In genomic region chr4:52721968-52722814, GRCh38 we compare ENCODE assay signal across 8 cellular contexts. TPM values are rescaled to one million over a fixed set of nuclear protein-coding genes. Genes with fewer than 3 reads are reported as not detected.
DNase-seq lines count a peak whose midpoint lies in the region; ATAC-seq and TF ChIP-seq lines count a peak whose summit lies in the region.

No MANE protein-coding gene starts in this region.

- H3K4me3 Mint-ChIP-seq in activated T-cell treated with anti-CD3 and anti-CD28 coated beads, Interleukin-2, amount 50 U/mL, for 24 hours: peak overlapping the region; percentile 78

- H3K9ac ChIP-seq in HUES48 (ENCODE audit: low read depth, low read length) (peak overlapping the region; percentile 67), mucosa of rectum (ENCODE audit: low read depth in 1 of 2, low read length in 2 of 2) (peak overlapping the region; percentile 84 to 92)

- 1% methylated on average over 56 of the region's 56 CpGs for WGBS in esophagus, 2 donors

- H3K27me3 Mint-ChIP-seq in activated T-cell treated with anti-CD3 and anti-CD28 coated beads, Interleukin-2, amount 50 U/mL, for 24 hours: peaks cover 7% of the 10 kb centered on the region

- peak overlapping the region; percentile 86 for H3K27ac Mint-ChIP-seq in activated T-cell treated with anti-CD3 and anti-CD28 coated beads, Interleukin-2, amount 50 U/mL, for 24 hours

- intact Hi-C loops in OCI-LY7 (cut with micrococcal nuclease; ENCODE audit: unreplicated experiment): loop anchor here (1.0 kb wide), 1 partner anchor 63 kb away; the partner anchor contains the start of gene USP46

- BruUV-seq in OCI-LY7 (replicated peaks; lab: Mats Ljungman, UMichigan): no TSS peak

- peaks cover 11% of the 10 kb centered on the region; the same call in 1 of the 2 replicates for H3K4me1 ChIP-seq in HUES48 (ENCODE audit: control insufficient read depth, insufficient read depth, low read length)
- H3K4me1 ChIP-seq in OCI-LY7 (ENCODE audit: insufficient read depth, low read length, poor library complexity, severe bottlenecking): peaks cover 11% of the 10 kb centered on the region
- no peaks in the 10 kb centered on the region for H3K4me1 ChIP-seq in esophagus (ENCODE audit: control insufficient read depth in 2 of 2, insufficient read depth in 2 of 2, low read length in 1 of 2)
- H3K4me1 ChIP-seq in mucosa of rectum (ENCODE audit: control insufficient read depth in 2 of 2, insufficient read depth in 2 of 2, low read length in 2 of 2): peaks cover 3 to 5% of the 10 kb centered on the region in 2 donors

- peaks cover 21% of the 10 kb centered on the region for H3K4me1 Mint-ChIP-seq in activated T-cell treated with anti-CD3 and anti-CD28 coated beads, Interleukin-2, amount 50 U/mL, for 24 hours (ENCODE audit: low read depth)

- peak; percentile 95 for DNase-seq in Caki2 (ENCODE audit: low read depth)
- peak; percentile 97 for DNase-seq in OCI-LY7 (ENCODE audit: low spot score)
- DNase-seq in activated T-cell treated with anti-CD3 and anti-CD28 coated beads, Interleukin-2, amount 50 U/mL, for 24 hours: peak; percentile 89
- DNase-seq in stimulated activated CD8-positive, alpha-beta memory T cell treated with anti-CD3 and anti-CD28 coated beads, Interleukin-4, amount 100 ng/mL, for 4 hours (ENCODE audit: low read depth in 2 of 2, low spot score in 1 of 2): peak; percentile 69 to 78

- CTCF ChIA-PET in OCI-LY7 (lab: Charles Lee; ENCODE audit: unreplicated experiment): interaction anchor here (2.6 kb wide), 1 partner anchor 10 kb away, joined by 10 read pairs; no protein-coding TSS in a partner anchor

- H3K4me3 ChIP-seq in HUES48 (ENCODE audit: low read depth, low read length) (peak overlapping the region; percentile 68), OCI-LY7 (ENCODE audit: low read depth, low read length, poor library complexity, severe bottlenecking) (peak overlapping the region; percentile 65), esophagus (ENCODE audit: low read depth in 1 of 2, low read length in 2 of 2) (peak overlapping the region; percentile 80 to 95), mucosa of rectum (ENCODE audit: low read length in 2 of 2) (peak overlapping the region; percentile 96 to 98)

- peak overlapping the region; percentile 84 for H2AFZ ChIP-seq in OCI-LY7 (ENCODE audit: low read length)

- no peaks in the 10 kb centered on the region for H3K79me2 ChIP-seq in OCI-LY7 (ENCODE audit: insufficient read depth, low read depth, low read length)

- no peaks in the 10 kb centered on the region for H3K9me3 ChIP-seq in HUES48 (ENCODE audit: control insufficient read depth, insufficient read depth, low read length)
- no peaks in the 10 kb centered on the region for H3K9me3 ChIP-seq in OCI-LY7 (ENCODE audit: low read length)
- no peaks in the 10 kb centered on the region for H3K9me3 ChIP-seq in esophagus (ENCODE audit: control insufficient read depth in 2 of 2, insufficient read depth in 1 of 2, low read depth in 1 of 2, low read length in 1 of 2)
- no peaks in the 10 kb centered on the region for H3K9me3 ChIP-seq in mucosa of rectum (ENCODE audit: control insufficient read depth in 2 of 2, low read length in 2 of 2)

- no peak for TF ChIP-seq CTCF in OCI-LY7 (conservative IDR thresholded peaks at IDR 0.05; ENCODE audit: low read length)

- ATAC-seq in GM21390 (IDR thresholded peaks at IDR 0.05; ENCODE audit: unreplicated experiment): peak; percentile 93

- in situ Hi-C loops in Caki2 (cut with HindIII; ENCODE audit: low pct_unique_long_range_greater_than_20kb, low sequenced_read_pairs): no loop called here

- H3K27me3 ChIP-seq in HUES48 (ENCODE audit: control insufficient read depth, insufficient read depth, low read length) (no peaks in the 10 kb centered on the region), esophagus (ENCODE audit: control insufficient read depth in 1 of 2, insufficient read depth in 2 of 2, low read length in 2 of 2) (no peaks in the 10 kb centered on the region), mucosa of rectum (ENCODE audit: control insufficient read depth in 2 of 2, insufficient read depth in 2 of 2, low read length in 2 of 2) (no peaks in the 10 kb centered on the region)

- peak overlapping the region; percentile 75 for H3K4me2 ChIP-seq in OCI-LY7 (ENCODE audit: low read length)

- H3K9me2 ChIP-seq in OCI-LY7 (ENCODE audit: insufficient read depth, low read length): no peaks in the 10 kb centered on the region

- peaks cover 44% of the 10 kb centered on the region for H3K36me3 Mint-ChIP-seq in activated T-cell treated with anti-CD3 and anti-CD28 coated beads, Interleukin-2, amount 50 U/mL, for 24 hours (ENCODE audit: low read depth)

- POLR2A ChIA-PET in OCI-LY7 (lab: Charles Lee): interaction anchor here (0.6 to 5.1 kb wide), 7 partner anchors 10 to 681 kb away, joined by 3 to 67 read pairs (median 4); no protein-coding TSS in a partner anchor

- peak overlapping the region; percentile 86 for H3K27ac ChIP-seq in HUES48 (ENCODE audit: low read depth, low read length)
- H3K27ac ChIP-seq in OCI-LY7 (ENCODE audit: low read depth, low read length, poor library complexity, severe bottlenecking): peak overlapping the region; percentile 60
- peak overlapping the region; percentile 91 to 96 for H3K27ac ChIP-seq in esophagus (ENCODE audit: low read depth in 2 of 2, low read length in 1 of 2)
- H3K27ac ChIP-seq in mucosa of rectum (ENCODE audit: low read depth in 2 of 2, low read length in 2 of 2): peak overlapping the region; percentile 87 to 88

- H3K36me3 ChIP-seq in HUES48 (ENCODE audit: control insufficient read depth, insufficient read depth, low read length): peaks cover 27% of the 10 kb centered on the region
- peaks cover 39% of the 10 kb centered on the region for H3K36me3 ChIP-seq in OCI-LY7 (ENCODE audit: insufficient read depth, low read length)
- H3K36me3 ChIP-seq in esophagus (ENCODE audit: control insufficient read depth in 2 of 2, insufficient read depth in 2 of 2, low read length in 1 of 2): no peaks in the 10 kb centered on the region
- peaks cover 0 to 4% of the 10 kb centered on the region in 2 donors for H3K36me3 ChIP-seq in mucosa of rectum (ENCODE audit: control insufficient read depth in 2 of 2, insufficient read depth in 2 of 2, low read length in 2 of 2)

- H3K9me3 Mint-ChIP-seq in activated T-cell treated with anti-CD3 and anti-CD28 coated beads, Interleukin-2, amount 50 U/mL, for 24 hours: no peaks in the 10 kb centered on the region

- H4K20me1 ChIP-seq in OCI-LY7 (ENCODE audit: insufficient read depth, low read length): no peaks in the 10 kb centered on the region

RNA-seq across cellular contexts. Expression of gene ERVMER34-1, which starts 29.0 kb away (rescaled TPM):
- total RNA-seq in Caki2 (2014; rRNA removed; shearing (Covaris generic); ENCODE audit: low replicate concordance): not detected in 2 replicates
- total RNA-seq in OCI-LY7 (2014; rRNA removed; shearing (Covaris generic)): not detected in 2 replicates
- total RNA-seq in OCI-LY7 (2022): not detected in 2 replicates
- 1 to 10 TPM in 1 of 2 donors, under 1 TPM in 1; 0.90 to 1.0 TPM for polyA plus RNA-seq in esophagus

Comparison
In these comparisons a context has a peak if more than half of its experiments do, and no peak if none do; other contexts are left out.
1. Peak in every context shown above with its lines: DNase-seq, ATAC-seq, H3K4me3 ChIP-seq and H3K27ac ChIP-seq.